9 cellular contexts compared by ENCODE assay signal in the genomic region with DNA sequence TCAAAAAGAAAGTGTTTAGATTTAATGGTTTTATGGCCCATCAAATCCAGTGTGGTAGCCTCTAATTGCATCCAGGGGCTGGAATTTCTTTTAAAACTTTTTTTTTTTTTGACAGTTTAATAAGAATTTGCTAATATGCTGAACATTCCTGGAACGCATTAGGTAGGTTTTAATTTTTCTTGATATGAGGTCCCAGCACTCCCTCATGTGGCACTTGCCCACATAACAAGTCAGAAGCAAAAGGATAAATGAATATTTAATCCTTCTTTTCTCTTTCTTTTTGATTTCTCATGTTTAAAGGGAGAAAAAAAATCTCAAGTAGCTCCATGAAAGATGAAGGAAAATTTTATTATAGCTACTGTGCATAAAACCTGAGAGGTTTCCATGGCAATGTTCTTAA. TPM values are rescaled to one million over a fixed set of nuclear protein-coding genes. Genes with fewer than 3 reads are reported as not detected.
DNase-seq lines count a peak whose midpoint lies in the region; ATAC-seq and TF ChIP-seq lines count a peak whose summit lies in the region.
"Had no signal": no experiment of that assay in that cellular context is flagged by ENCODE, and none has a peak within 500 bp of the region (broad histone marks: within the 10 kb centered on the region; RNA-seq: fewer than 3 reads in every experiment).

No MANE protein-coding gene starts in this region.

- no peaks in the 10 kb centered on the region for H4K20me1 ChIP-seq in DOHH2 (ENCODE audit: control insufficient read depth, insufficient read depth, low read depth, low read length)

- H3K36me3 Mint-ChIP-seq in nephron (ENCODE audit: low read depth), result no peaks in the 10 kb centered on the region

- no peaks in the 10 kb centered on the region for H3K9me2 ChIP-seq in DOHH2 (replicated peaks; ENCODE audit: control insufficient read depth, low read length)

- no peak overlapping the region for H3K4me3 ChIP-seq in DOHH2 (ENCODE audit: low read length)
- no peak overlapping the region for H3K4me3 ChIP-seq in LNCaP clone FGC (ENCODE audit: low read depth, low read length)
- no peak overlapping the region for H3K4me3 ChIP-seq in breast epithelium

- TF ChIP-seq POLR2A in breast epithelium (IDR thresholded peaks at IDR 0.05), result no peak

- H3F3A ChIP-seq in DOHH2 (ENCODE audit: control insufficient read depth, insufficient read depth), result no peaks in the 10 kb centered on the region

- H3K36me3 ChIP-seq in DOHH2 (ENCODE audit: control insufficient read depth, low read length) (no peaks in the 10 kb centered on the region), breast epithelium (no peaks in the 10 kb centered on the region)

- no peaks in the 10 kb centered on the region for H3K9me3 Mint-ChIP-seq in nephron
- H3K9me3 Mint-ChIP-seq: activated T-cell treated with anti-CD3 and anti-CD28 coated beads, Interleukin-2, amount 50 U/mL, for 72 hours had no signal

- H3K79me2 ChIP-seq in DOHH2 (ENCODE audit: control insufficient read depth, low read length), result no peaks in the 10 kb centered on the region

- no peak overlapping the region for H3K27ac ChIP-seq in DOHH2 (ENCODE audit: low read depth, low read length)
- H3K27ac ChIP-seq in breast epithelium, result no peak overlapping the region

- H3K4me3 Mint-ChIP-seq in nephron, result no peak overlapping the region
- H3K4me3 Mint-ChIP-seq: activated T-cell treated with anti-CD3 and anti-CD28 coated beads, Interleukin-2, amount 50 U/mL, for 72 hours had no signal

- H3K4me2 ChIP-seq in DOHH2 (ENCODE audit: low read length), result no peak overlapping the region

- H3K9me3 ChIP-seq in DOHH2 (ENCODE audit: control insufficient read depth, insufficient read depth, low read length) (no peaks in the 10 kb centered on the region), breast epithelium (no peaks in the 10 kb centered on the region)

- TF ChIP-seq CTCF in DOHH2 (IDR thresholded peaks at IDR 0.05; ENCODE audit: low read depth, low read length, poor library complexity, severe bottlenecking) (peak; percentile 45), LNCaP clone FGC (IDR thresholded peaks at IDR 0.05; ENCODE audit: control insufficient read depth, extremely low read depth, insufficient read depth) (peak; percentile 75), breast epithelium (IDR thresholded peaks at IDR 0.05) (peak in 2 of 3 donors; percentile 21 to 24), nephron (IDR thresholded peaks at IDR 0.05; ENCODE audit: unreplicated experiment in 3 of 3) (peak; percentile 58 to 67 (median 59))

- H3K4me1 Mint-ChIP-seq in nephron, result no peaks in the 10 kb centered on the region

- intact Hi-C loops in breast epithelium (cut with DNase I; ENCODE audit: low total_unique reads), result no loop called here

- CTCF ChIA-PET in HEK293T (lab: Yijun Ruan, JAX), result interaction anchor here (0.6 to 1.6 kb wide), 4 partner anchors 10 to 1397 kb away, joined by 3 to 5 read pairs (median 4); no protein-coding TSS in a partner anchor

- H3K4me1 ChIP-seq in DOHH2 (ENCODE audit: control insufficient read depth, low read length) (peaks cover 10% of the 10 kb centered on the region), breast epithelium (no peaks in the 10 kb centered on the region)

- no peak for ATAC-seq in HG03135 (IDR thresholded peaks at IDR 0.05; ENCODE audit: unreplicated experiment)
- ATAC-seq: activated T-cell treated with anti-CD3 and anti-CD28 coated beads, Interleukin-2, amount 50 U/mL, for 72 hours had no signal

- H3K27me3 Mint-ChIP-seq in nephron (ENCODE audit: low read depth), result no peaks in the 10 kb centered on the region

- H3K27me3 ChIP-seq in DOHH2 (ENCODE audit: control insufficient read depth, low read length) (no peaks in the 10 kb centered on the region), breast epithelium (no peaks in the 10 kb centered on the region)

- POLR2A ChIA-PET in HEK293T (lab: Yijun Ruan, JAX), result no interaction called here

- no peak overlapping the region for H3K27ac Mint-ChIP-seq in nephron
- H3K27ac Mint-ChIP-seq: activated T-cell treated with anti-CD3 and anti-CD28 coated beads, Interleukin-2, amount 50 U/mL, for 72 hours had no signal

- DNase-seq in LNCaP clone FGC (ENCODE audit: low read depth) (no peak), breast epithelium (ENCODE audit: low spot score in 2 of 2) (no peak), T-helper 1 cell (no peak), HEK293T (ENCODE audit: extremely low spot score) (no peak)
- no peak for DNase-seq in activated CD8-positive, alpha-beta memory T cell treated with anti-CD3 and anti-CD28 coated beads for 24 hours
- DNase-seq: activated T-cell treated with anti-CD3 and anti-CD28 coated beads, Interleukin-2, amount 50 U/mL, for 72 hours had no signal

TF ChIP-seq in HEK293T, 16 proteins besides CTCF, POLR2A, EP300 and RAD21:
- TF ChIP-seq ARNT (IDR thresholded peaks at IDR 0.05) (no peak), BHLHE40 (IDR thresholded peaks at IDR 0.05; ENCODE audit: borderline replicate concordance) (no peak), CTBP1 (IDR thresholded peaks at IDR 0.05; ENCODE audit: borderline replicate concordance) (no peak), ELF4 (IDR thresholded peaks at IDR 0.05) (no peak), TARDBP (IDR thresholded peaks at IDR 0.05) (no peak), HDGF (IDR thresholded peaks at IDR 0.05; ENCODE audit: borderline replicate concordance) (no peak), FOXA1 (IDR thresholded peaks at IDR 0.05) (no peak), ZNF384 (IDR thresholded peaks at IDR 0.05) (no peak)

RNA-seq across cellular contexts. Expression of gene HAO1, which starts 13.5 kb away (rescaled TPM):
- total RNA-seq in breast epithelium, result not detected
- total RNA-seq: activated T-cell treated with anti-CD3 and anti-CD28 coated beads, Interleukin-2, amount 50 U/mL, for 72 hours had no signal

Comparison
In these comparisons a context has a peak if more than half of its experiments do, and no peak if none do; other contexts are left out.
1. CTCF ChIP-seq: peak in every context shown above with its lines; median percentile 75 in LNCaP clone FGC; 59 in nephron; 45 in DOHH2; 22 in breast epithelium.